In the genomic region with DNA sequence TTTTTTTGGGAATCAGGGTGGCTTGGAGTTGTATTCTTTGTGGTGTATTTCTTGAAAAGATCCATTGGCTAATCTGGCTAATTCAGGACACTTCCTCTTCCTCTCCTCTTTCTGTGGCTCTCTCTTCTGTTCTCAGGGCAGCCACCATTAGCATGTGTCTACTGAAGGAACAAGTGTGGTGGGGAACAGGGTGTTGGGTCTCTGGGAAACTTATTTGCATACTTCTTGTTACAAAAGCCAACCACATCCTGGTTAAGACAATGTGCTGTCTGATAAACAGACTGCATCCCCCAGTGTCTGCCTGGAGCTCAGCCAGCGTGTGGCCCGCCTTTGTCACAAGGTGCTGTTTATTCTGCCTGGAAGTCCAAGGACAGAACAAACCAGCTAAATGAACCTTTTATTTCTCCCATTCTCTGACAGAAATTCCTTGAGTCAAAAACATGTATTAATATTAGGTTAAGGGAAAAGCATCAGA, we compare ENCODE assay signal across 8 cellular contexts.
DNase-seq lines count a peak whose midpoint lies in the region; ATAC-seq and TF ChIP-seq lines count a peak whose summit lies in the region.

No MANE protein-coding gene starts in this region.

- no peaks in the 10 kb centered on the region for H3K27me3 ChIP-seq in mesendoderm (ENCODE audit: insufficient read depth, low read length, poor library complexity)

- no CpG with 5 or more reads among the region's 2 CpGs for whole genome bisulfite sequencing in mesendoderm (ENCODE audit: extremely low coverage, insufficient coverage, low lambda C conversion rate)

- H3K4me1 Mint-ChIP-seq in activated CD4-positive, alpha-beta T cell treated with anti-CD3 and anti-CD28 coated beads, Interleukin-2, amount 10 ng/mL, durations not matched to agents 24 days and 14 days = peaks cover 33% of the 10 kb centered on the region
- peaks cover 55% of the 10 kb centered on the region for H3K4me1 Mint-ChIP-seq in stimulated activated naive CD8-positive, alpha-beta T cell treated with anti-CD3 and anti-CD28 coated beads, Interleukin-15, amount 100 ng/mL, for 72 hours

- peaks cover 10% of the 10 kb centered on the region for H3K9me3 Mint-ChIP-seq in activated CD4-positive, alpha-beta T cell treated with anti-CD3 and anti-CD28 coated beads, Interleukin-2, amount 10 ng/mL, durations not matched to agents 24 days and 14 days
- H3K9me3 Mint-ChIP-seq in stimulated activated naive CD8-positive, alpha-beta T cell treated with anti-CD3 and anti-CD28 coated beads, Interleukin-15, amount 100 ng/mL, for 72 hours = peaks cover 6 to 14% of the 10 kb centered on the region in 2 donors

- no peak overlapping the region for H2BK5ac ChIP-seq in mesendoderm (ENCODE audit: low read length)

- H4K8ac ChIP-seq in mesendoderm (ENCODE audit: low read depth, low read length) = no peak overlapping the region

- intact Hi-C loops in activated CD4-positive, alpha-beta T cell treated with anti-CD3 and anti-CD28 coated beads, Interleukin-2, amount 10 ng/mL, durations not matched to agents 24 days and 14 days (cut with micrococcal nuclease) = loop anchor here (5.0 kb wide), 1 partner anchor 72 kb away; no protein-coding TSS in a partner anchor

- TF ChIP-seq CTCF in GM10248 (IDR thresholded peaks at IDR 0.05; ENCODE audit: control extremely low read depth, extremely low read depth, low read depth, missing control alignments) = no peak

- H3K9ac ChIP-seq in mesendoderm (ENCODE audit: low read length) = no peak overlapping the region

- H3K27me3 Mint-ChIP-seq in activated CD4-positive, alpha-beta T cell treated with anti-CD3 and anti-CD28 coated beads, Interleukin-2, amount 10 ng/mL, durations not matched to agents 24 days and 14 days = peaks cover 2% of the 10 kb centered on the region
- H3K27me3 Mint-ChIP-seq in stimulated activated naive CD8-positive, alpha-beta T cell treated with anti-CD3 and anti-CD28 coated beads, Interleukin-15, amount 100 ng/mL, for 72 hours = no peaks in the 10 kb centered on the region

- no peak overlapping the region for H3K4me3 ChIP-seq in mesendoderm (ENCODE audit: low read length)

- no peaks in the 10 kb centered on the region for H3K79me2 ChIP-seq in mesendoderm (ENCODE audit: control insufficient read depth, insufficient read depth, low read length)

- no peak overlapping the region for H2BK15ac ChIP-seq in mesendoderm (replicated peaks; ENCODE audit: low read depth)

- H3K23ac ChIP-seq in mesendoderm (ENCODE audit: low read length) = no peak overlapping the region

- no peak overlapping the region for H2BK120ac ChIP-seq in mesendoderm (ENCODE audit: low read depth, low read length)

- H3K27ac ChIP-seq in mesendoderm (ENCODE audit: low read depth, low read length) = no peak overlapping the region

- no peaks in the 10 kb centered on the region for H3K36me3 Mint-ChIP-seq in activated CD4-positive, alpha-beta T cell treated with anti-CD3 and anti-CD28 coated beads, Interleukin-2, amount 10 ng/mL, durations not matched to agents 24 days and 14 days (ENCODE audit: low read depth)

- peaks cover 2% of the 10 kb centered on the region for H3K4me1 ChIP-seq in mesendoderm (ENCODE audit: control insufficient read depth, low read depth, low read length)

- no peak overlapping the region for H3K4ac ChIP-seq in mesendoderm (ENCODE audit: low read depth, low read length)

- no peak overlapping the region for H3K4me2 ChIP-seq in mesendoderm (ENCODE audit: low read length)

- no peaks in the 10 kb centered on the region for H3K36me3 ChIP-seq in mesendoderm (ENCODE audit: control insufficient read depth, insufficient read depth, low read length)

- no peak overlapping the region for H3K56ac ChIP-seq in mesendoderm (ENCODE audit: low read length)

- DNase-seq in GM10248 (ENCODE audit: extremely low spot score) (peak; percentile 44), KG1 (lab: John Stamatoyannopoulos, UW) (peak; percentile 90), mesendoderm (peak; percentile 93), NCI-H524 (lab: John Stamatoyannopoulos, UW) (no peak)
- DNase-seq in activated CD4-positive, alpha-beta T cell treated with anti-CD3 and anti-CD28 coated beads, Interleukin-2, amount 10 ng/mL, durations not matched to agents 24 days and 14 days = peak; percentile 83
- DNase-seq in effector CD8-positive, alpha-beta T cell (lab: John Stamatoyannopoulos, UW) = peak; percentile 16
- DNase-seq in stimulated activated naive CD8-positive, alpha-beta T cell treated with anti-CD3 and anti-CD28 coated beads, Interleukin-15, amount 100 ng/mL, for 72 hours = peak; percentile 45 to 67

- POLR2A ChIA-PET in GM10248 (lab: Yijun Ruan, JAX) = no interaction called here

- peak overlapping the region; percentile 76 for H3K27ac Mint-ChIP-seq in activated CD4-positive, alpha-beta T cell treated with anti-CD3 and anti-CD28 coated beads, Interleukin-2, amount 10 ng/mL, durations not matched to agents 24 days and 14 days
- H3K27ac Mint-ChIP-seq in stimulated activated naive CD8-positive, alpha-beta T cell treated with anti-CD3 and anti-CD28 coated beads, Interleukin-15, amount 100 ng/mL, for 72 hours = peak overlapping the region; percentile 45 to 96

- no peak overlapping the region for H4K5ac ChIP-seq in mesendoderm (ENCODE audit: low read length)

- H3K79me1 ChIP-seq in mesendoderm (ENCODE audit: low read length) = no peaks in the 10 kb centered on the region

- H3K18ac ChIP-seq in mesendoderm (ENCODE audit: low read length) = no peak overlapping the region

- no peak overlapping the region for H2AK5ac ChIP-seq in mesendoderm (ENCODE audit: low read length)

- H3K4me3 Mint-ChIP-seq in activated CD4-positive, alpha-beta T cell treated with anti-CD3 and anti-CD28 coated beads, Interleukin-2, amount 10 ng/mL, durations not matched to agents 24 days and 14 days = peak overlapping the region; percentile 51
- peak overlapping the region; percentile 11 to 80 for H3K4me3 Mint-ChIP-seq in stimulated activated naive CD8-positive, alpha-beta T cell treated with anti-CD3 and anti-CD28 coated beads, Interleukin-15, amount 100 ng/mL, for 72 hours

- CTCF ChIA-PET in GM10248 (lab: Yijun Ruan, JAX) = interaction anchor here (1.2 to 1.8 kb wide), 3 partner anchors 10 to 35 kb away, joined by 4 to 6 read pairs (median 4); no protein-coding TSS in a partner anchor

- ATAC-seq in GM21717 (IDR thresholded peaks at IDR 0.05; ENCODE audit: unreplicated experiment) = peak; percentile 100
- peak; percentile 99 for ATAC-seq in stimulated activated naive CD8-positive, alpha-beta T cell treated with anti-CD3 and anti-CD28 coated beads, Interleukin-15, amount 100 ng/mL, for 72 hours

Comparison
In these comparisons a context has a peak if more than half of its experiments do, and no peak if none do; other contexts are left out.
1. DNase-seq: peak in GM10248 (single experiment), KG1 (single experiment), activated CD4-positive, alpha-beta T cell treated with anti-CD3 and anti-CD28 coated beads, Interleukin-2, amount 10 ng/mL, durations not matched to agents 24 days and 14 days (single experiment), effector CD8-positive, alpha-beta T cell (single experiment), mesendoderm (single experiment) and stimulated activated naive CD8-positive, alpha-beta T cell treated with anti-CD3 and anti-CD28 coated beads, Interleukin-15, amount 100 ng/mL, for 72 hours (2 of 2); none in NCI-H524 (0 of 2).